Comparison of ENCODE assay signal across 21 cellular contexts in genomic region chr9:109252291-109252690, GRCh38.
DNase-seq lines count a peak whose midpoint lies in the region; ATAC-seq, FAIRE-seq and TF ChIP-seq lines count a peak whose summit lies in the region.
"Had no signal": no experiment of that assay in that cellular context is flagged by ENCODE, and none has a peak within 500 bp of the region (broad histone marks: within the 10 kb centered on the region; RNA-seq: fewer than 3 reads in every experiment).

No MANE protein-coding gene starts in this region.

- H3K9me3 Mint-ChIP-seq in dendritic cell treated with granulocyte-macrophage colony-stimulating factor and Interleukin-4, amounts not matched to agents 40 ng/mL and 50 ng/mL, for 4 days, result no peaks in the 10 kb centered on the region
- no peaks in the 10 kb centered on the region for H3K9me3 Mint-ChIP-seq in endothelial cell (ENCODE audit: unreplicated experiment)
- H3K9me3 Mint-ChIP-seq: activated B cell treated with CpG ODN at 0.5 μM for 24 hours; activated CD8-positive, alpha-beta T cell treated with anti-CD3 and anti-CD28 coated beads for 36 hours; mesothelial cell of epicardium; natural killer cell had no signal

- no peak for TF ChIP-seq CTCF in 22Rv1 (IDR thresholded peaks at IDR 0.05)
- TF ChIP-seq CTCF in PC-9 (conservative IDR thresholded peaks at IDR 0.05), result no peak
- TF ChIP-seq CTCF in pancreas (IDR thresholded peaks at IDR 0.05), result no peak
- no peak for TF ChIP-seq CTCF in endothelial cell (IDR thresholded peaks at IDR 0.05; ENCODE audit: unreplicated experiment)

- intact Hi-C loops in PC-9 (cut with micrococcal nuclease; ENCODE audit: unreplicated experiment) (loop anchor here (10.0 kb wide), 1 partner anchor 147 kb away; no protein-coding TSS in a partner anchor), pancreas (cut with DNase I) (loop anchor here in 1 of 3 donors (5.0 kb wide), 1 partner anchor 65 kb away; no protein-coding TSS in a partner anchor)
- intact Hi-C loops in dendritic cell treated with granulocyte-macrophage colony-stimulating factor and Interleukin-4, amounts not matched to agents 40 ng/mL and 50 ng/mL, for 4 days (cut with micrococcal nuclease), result no loop called here

- H2AFZ ChIP-seq in PC-9, result no peak overlapping the region
- H2AFZ ChIP-seq: GM23248, parathyroid adenoma had no signal

- H3K27me3 Mint-ChIP-seq in dendritic cell treated with granulocyte-macrophage colony-stimulating factor and Interleukin-4, amounts not matched to agents 40 ng/mL and 50 ng/mL, for 4 days, result peaks cover 31% of the 10 kb centered on the region
- H3K27me3 Mint-ChIP-seq in endothelial cell (ENCODE audit: unreplicated experiment), result no peaks in the 10 kb centered on the region
- H3K27me3 Mint-ChIP-seq: activated B cell treated with CpG ODN at 0.5 μM for 24 hours; activated CD8-positive, alpha-beta T cell treated with anti-CD3 and anti-CD28 coated beads for 36 hours had no signal

- H3F3A ChIP-seq in PC-9 (ENCODE audit: insufficient read depth, low read depth), result peaks cover 64% of the 10 kb centered on the region

- H3K4me2 ChIP-seq in PC-9, result peak overlapping the region; percentile 75

- H3K9me2 ChIP-seq in PC-9 (ENCODE audit: insufficient read depth), result no peaks in the 10 kb centered on the region

- no peak for FAIRE-seq in pancreas (lab: Jason Lieb, UNC)

- H3K36me3 Mint-ChIP-seq in dendritic cell treated with granulocyte-macrophage colony-stimulating factor and Interleukin-4, amounts not matched to agents 40 ng/mL and 50 ng/mL, for 4 days (ENCODE audit: low read depth), result no peaks in the 10 kb centered on the region
- no peaks in the 10 kb centered on the region for H3K36me3 Mint-ChIP-seq in endothelial cell (ENCODE audit: low read depth, unreplicated experiment)
- H3K36me3 Mint-ChIP-seq: natural killer cell had no signal

- H3K27me3 ChIP-seq in PC-9 (ENCODE audit: insufficient read depth, low read depth) (no peaks in the 10 kb centered on the region), pancreas (no peaks in the 10 kb centered on the region)
- H3K27me3 ChIP-seq: sigmoid colon had no signal

- H4K20me1 ChIP-seq in PC-9 (ENCODE audit: insufficient read depth), result no peaks in the 10 kb centered on the region

- H3K79me2 ChIP-seq in PC-9 (ENCODE audit: low read depth), result no peaks in the 10 kb centered on the region
- H3K79me2 ChIP-seq: parathyroid adenoma had no signal

- 71 to 82% methylated on average over 7 of the region's 7 CpGs for WGBS in pancreas, 2 donors

- peaks cover 13% of the 10 kb centered on the region for H3K4me1 Mint-ChIP-seq in dendritic cell treated with granulocyte-macrophage colony-stimulating factor and Interleukin-4, amounts not matched to agents 40 ng/mL and 50 ng/mL, for 4 days (ENCODE audit: low read depth)
- peaks cover 16% of the 10 kb centered on the region for H3K4me1 Mint-ChIP-seq in endothelial cell (ENCODE audit: unreplicated experiment)
- H3K4me1 Mint-ChIP-seq: activated B cell treated with CpG ODN at 0.5 μM for 24 hours, mesothelial cell of epicardium, natural killer cell had no signal

- peak overlapping the region; percentile 31 for H3K27ac Mint-ChIP-seq in dendritic cell treated with granulocyte-macrophage colony-stimulating factor and Interleukin-4, amounts not matched to agents 40 ng/mL and 50 ng/mL, for 4 days
- H3K27ac Mint-ChIP-seq in endothelial cell (ENCODE audit: unreplicated experiment), result no peak overlapping the region
- H3K27ac Mint-ChIP-seq: activated B cell treated with CpG ODN at 0.5 μM for 24 hours; activated CD8-positive, alpha-beta T cell treated with anti-CD3 and anti-CD28 coated beads for 36 hours; mesothelial cell of epicardium; natural killer cell had no signal

- peak overlapping the region; percentile 84; the same call in 1 of the 2 replicates for H3K27ac ChIP-seq in 22Rv1
- H3K27ac ChIP-seq in PC-9, result peak overlapping the region; percentile 95
- H3K27ac ChIP-seq in pancreas, result peak overlapping the region; percentile 79 to 93 (median 87)
- H3K27ac ChIP-seq: GM23248, parathyroid adenoma, sigmoid colon, SK-N-MC had no signal

- no peaks in the 10 kb centered on the region for H3K9me3 ChIP-seq in PC-9 (ENCODE audit: insufficient read depth, low read depth)
- no peaks in the 10 kb centered on the region for H3K9me3 ChIP-seq in pancreas
- H3K9me3 ChIP-seq: Caco-2, sigmoid colon had no signal

- H3K4me1 ChIP-seq in PC-9 (replicated peaks; ENCODE audit: insufficient read depth) (peaks cover 79% of the 10 kb centered on the region), pancreas (peaks cover 64 to 72% (median 65%) of the 10 kb centered on the region in 3 donors)
- H3K4me1 ChIP-seq: parathyroid adenoma, sigmoid colon had no signal

- no peaks in the 10 kb centered on the region for H3K36me3 ChIP-seq in PC-9 (ENCODE audit: low read depth)
- peaks cover 0 to 11% (median 7%) of the 10 kb centered on the region in 3 donors for H3K36me3 ChIP-seq in pancreas
- H3K36me3 ChIP-seq: sigmoid colon had no signal

- H3K4me3 Mint-ChIP-seq in dendritic cell treated with granulocyte-macrophage colony-stimulating factor and Interleukin-4, amounts not matched to agents 40 ng/mL and 50 ng/mL, for 4 days, result no peak overlapping the region
- H3K4me3 Mint-ChIP-seq in endothelial cell (ENCODE audit: unreplicated experiment), result no peak overlapping the region
- H3K4me3 Mint-ChIP-seq: activated B cell treated with CpG ODN at 0.5 μM for 24 hours; activated CD8-positive, alpha-beta T cell treated with anti-CD3 and anti-CD28 coated beads for 36 hours; mesothelial cell of epicardium; natural killer cell had no signal

- POLR2A ChIA-PET in PC-9 (lab: Charles Lee; ENCODE audit: unreplicated experiment), result interaction anchor here (0.6 kb wide), 1 partner anchor 237 kb away, joined by 3 read pairs; no protein-coding TSS in a partner anchor

- DNase-seq in PC-9 (no peak), pancreas (peak in 1 of 6 donors; percentile 36), COLO829 (ENCODE audit: low spot score) (no peak), D341Med (ENCODE audit: low spot score) (no peak), endothelial cell (ENCODE audit: low spot score) (no peak)
- DNase-seq: activated B cell treated with CpG ODN at 0.5 μM for 24 hours; activated CD8-positive, alpha-beta T cell treated with anti-CD3 and anti-CD28 coated beads for 36 hours; activated T-cell treated with anti-CD3 and anti-CD28 coated beads for 4 hours; Caco-2; cortex of kidney; natural killer cell; NCI-H1105 treated with DMSO at 0.1 percent for 48 hours; NCI-H446; sigmoid colon had no signal

- CTCF ChIA-PET in PC-9 (lab: Charles Lee), result interaction anchor here (1.1 kb wide), 1 partner anchor 298 kb away, joined by 3 read pairs; no protein-coding TSS in a partner anchor

- no TSS peak for BruUV-seq in PC-9 (replicated peaks; lab: Mats Ljungman, UMichigan)

- ATAC-seq in pancreas, result no peak
- no peak for ATAC-seq in GM19351 (IDR thresholded peaks at IDR 0.05; ENCODE audit: unreplicated experiment)
- ATAC-seq: activated CD8-positive, alpha-beta T cell treated with anti-CD3 and anti-CD28 coated beads for 36 hours; natural killer cell had no signal

- H3K4me3 ChIP-seq in PC-9, result no peak overlapping the region
- no peak overlapping the region for H3K4me3 ChIP-seq in pancreas
- H3K4me3 ChIP-seq: GM23248, sigmoid colon, SK-N-MC had no signal
